ENCODE assay signal across 27 cellular contexts in genomic region chr14:94670692-94671285, GRCh38. TPM values are rescaled to one million over a fixed set of nuclear protein-coding genes. Genes with fewer than 3 reads are reported as not detected.
DNase-seq lines count a peak whose midpoint lies in the region; ATAC-seq, FAIRE-seq and TF ChIP-seq lines count a peak whose summit lies in the region.
"Had no signal": no experiment of that assay in that cellular context is flagged by ENCODE, and none has a peak within 500 bp of the region (broad histone marks: within the 10 kb centered on the region; RNA-seq: fewer than 3 reads in every experiment).

No MANE protein-coding gene starts in this region.

- 18% methylated on average over 10 of the region's 11 CpGs for WGBS in HepG2 (ENCODE audit: low lambda C conversion rate)

- no peak overlapping the region for H3K9ac ChIP-seq in HepG2 (ENCODE audit: insufficient read depth, low read depth, low read length)
- H3K9ac ChIP-seq: GM23248, KMS-11 had no signal

- CTCF ChIA-PET in activated CD8-positive, alpha-beta T cell treated with anti-CD3 and anti-CD28 coated beads, Interleukin-2, amount 10 ng/mL, durations not matched to agents 7 days and 5 days (lab: Charles Lee) = no interaction called here
- CTCF ChIA-PET in activated CD8-positive, alpha-beta T cell treated with anti-CD3 and anti-CD28 coated beads for 36 hours (lab: Charles Lee) = no interaction called here
- CTCF ChIA-PET in HepG2 (lab: Yijun Ruan, JAX; ENCODE audit: low intra/inter-chr PET ratio, low total read pairs) = no interaction called here

- H3K4me3 Mint-ChIP-seq in activated CD8-positive, alpha-beta T cell treated with anti-CD3 and anti-CD28 coated beads, Interleukin-2, amount 10 ng/mL, durations not matched to agents 7 days and 5 days = no peak overlapping the region
- H3K4me3 Mint-ChIP-seq in activated CD8-positive, alpha-beta T cell treated with anti-CD3 and anti-CD28 coated beads for 36 hours = no peak overlapping the region
- no peak overlapping the region for H3K4me3 Mint-ChIP-seq in chondrocyte (ENCODE audit: unreplicated experiment)
- H3K4me3 Mint-ChIP-seq in type B pancreatic cell = no peak overlapping the region
- H3K4me3 Mint-ChIP-seq: CD14-positive monocyte; CD8-positive, alpha-beta memory T cell; H9; IgD-negative memory B cell had no signal

- H3K4me2 ChIP-seq in HepG2 (ENCODE audit: low read depth, low read length) = peak overlapping the region; percentile 52
- H3K4me2 ChIP-seq: KMS-11 had no signal

- H3K4me1 ChIP-seq in HepG2 (ENCODE audit: insufficient read depth, low read length) = peaks cover 45% of the 10 kb centered on the region
- H3K4me1 ChIP-seq: BE2C had no signal

- H3K4me3 ChIP-seq in HepG2 (replicated peaks in 1 of 3; ENCODE audit: insufficient read depth in 1 of 3, low read depth in 2 of 3, low read length in 3 of 3) = peak overlapping the region in 1 of 3 experiments; percentile 12; a peak in 1 of 6 replicates
- H3K4me3 ChIP-seq: GM23248 had no signal

- no peaks in the 10 kb centered on the region for H3K4me1 Mint-ChIP-seq in activated CD8-positive, alpha-beta T cell treated with anti-CD3 and anti-CD28 coated beads, Interleukin-2, amount 10 ng/mL, durations not matched to agents 7 days and 5 days (ENCODE audit: low read depth)
- no peaks in the 10 kb centered on the region for H3K4me1 Mint-ChIP-seq in activated CD8-positive, alpha-beta T cell treated with anti-CD3 and anti-CD28 coated beads for 36 hours (ENCODE audit: low read depth)
- H3K4me1 Mint-ChIP-seq in chondrocyte (ENCODE audit: low read depth) (peaks cover 8% of the 10 kb centered on the region), type B pancreatic cell (ENCODE audit: unreplicated experiment) (peaks cover 4% of the 10 kb centered on the region)
- H3K4me1 Mint-ChIP-seq: CD14-positive monocyte; CD8-positive, alpha-beta memory T cell; IgD-negative memory B cell had no signal

- POLR2A ChIA-PET in activated CD8-positive, alpha-beta T cell treated with anti-CD3 and anti-CD28 coated beads, Interleukin-2, amount 10 ng/mL, durations not matched to agents 7 days and 5 days (lab: Charles Lee) = no interaction called here
- POLR2A ChIA-PET in activated CD8-positive, alpha-beta T cell treated with anti-CD3 and anti-CD28 coated beads for 36 hours (lab: Charles Lee) = no interaction called here
- POLR2A ChIA-PET in HepG2 (lab: Yijun Ruan, JAX) = interaction anchor here (1.1 to 1.2 kb wide), 2 partner anchors 59 to 72 kb away, joined by 3 read pairs; partner anchors contain the start of gene SERPINA3

- in situ Hi-C loops in HepG2 (cut with HindIII; ENCODE audit: extremely low pct_ligation_motif_present, low pct_unique_long_range_greater_than_20kb) = no loop called here

- no peaks in the 10 kb centered on the region for H3K36me3 Mint-ChIP-seq in activated CD8-positive, alpha-beta T cell treated with anti-CD3 and anti-CD28 coated beads, Interleukin-2, amount 10 ng/mL, durations not matched to agents 7 days and 5 days (ENCODE audit: low read depth)
- H3K36me3 Mint-ChIP-seq in activated CD8-positive, alpha-beta T cell treated with anti-CD3 and anti-CD28 coated beads for 36 hours (ENCODE audit: low read depth) = no peaks in the 10 kb centered on the region
- H3K36me3 Mint-ChIP-seq in chondrocyte (ENCODE audit: low read depth) (no peaks in the 10 kb centered on the region), type B pancreatic cell (no peaks in the 10 kb centered on the region)
- H3K36me3 Mint-ChIP-seq: CD14-positive monocyte; CD8-positive, alpha-beta memory T cell; IgD-negative memory B cell had no signal

- H2AFZ ChIP-seq in HepG2 (ENCODE audit: low read length) = no peak overlapping the region
- H2AFZ ChIP-seq: GM23248 had no signal

- intact Hi-C loops in activated CD8-positive, alpha-beta T cell treated with anti-CD3 and anti-CD28 coated beads for 36 hours (cut with micrococcal nuclease) = no loop called here
- intact Hi-C loops in HepG2 (cut with micrococcal nuclease; ENCODE audit: unreplicated experiment) = no loop called here

- no peak for TF ChIP-seq RAD21 in HepG2 (CRISPR knock-in tag; IDR thresholded peaks at IDR 0.05)

- H3K36me3 ChIP-seq in HepG2 (replicated peaks in 1 of 2; ENCODE audit: control insufficient read depth in 1 of 2, insufficient read depth in 2 of 2, low read length in 2 of 2) = no peaks in the 10 kb centered on the region
- H3K36me3 ChIP-seq: BE2C had no signal

- H3K79me2 ChIP-seq in HepG2 (ENCODE audit: insufficient read depth, low read length) = no peaks in the 10 kb centered on the region

- BruUV-seq in HepG2 (replicated peaks; lab: Mats Ljungman, UMichigan) = no TSS peak

- H4K20me1 ChIP-seq in HepG2 (ENCODE audit: insufficient read depth, low read length) = no peaks in the 10 kb centered on the region

- DNase-seq in activated CD8-positive, alpha-beta T cell treated with anti-CD3 and anti-CD28 coated beads, Interleukin-2, amount 10 ng/mL, durations not matched to agents 7 days and 5 days = peak; percentile 2
- no peak for DNase-seq in activated CD8-positive, alpha-beta T cell treated with anti-CD3 and anti-CD28 coated beads for 36 hours
- DNase-seq in chondrocyte (ENCODE audit: low spot score) = peak; percentile 60
- DNase-seq in HepG2 (ENCODE audit: low spot score) = no peak
- peak; percentile 43 for DNase-seq in type B pancreatic cell (ENCODE audit: extremely low spot score, unreplicated experiment)
- no peak for DNase-seq in NCI-H69 (lab: John Stamatoyannopoulos, UW)
- no peak for DNase-seq in T-helper 9 cell
- DNase-seq: 8988T; ACHN; BE2C; CD8-positive, alpha-beta memory T cell; DMS 273 treated with DMSO at 0.1 percent for 48 hours; DMS79 treated with DMSO at 0.1 percent for 48 hours; GM23248; H9; NCI-H1048; NCI-H1417; NCI-H1694; NCI-H2029 treated with DMSO at 0.1 percent for 48 hours; NCI-H446 treated with DMSO at 0.1 percent for 48 hours; NCI-H526 treated with DMSO at 0.1 percent for 48 hours; RPMI8226; SHP77 had no signal

- no peak for TF ChIP-seq POLR2A in HepG2 (IDR thresholded peaks at IDR 0.05; ENCODE audit: insufficient read depth in 1 of 2, low read depth in 2 of 2, low read length in 2 of 2)

- TF ChIP-seq CTCF in activated CD8-positive, alpha-beta T cell treated with anti-CD3 and anti-CD28 coated beads for 36 hours (IDR thresholded peaks at IDR 0.05) = no peak
- TF ChIP-seq CTCF in chondrocyte (IDR thresholded peaks at IDR 0.05) (no peak), HepG2 (CRISPR knock-in tag; IDR thresholded peaks at IDR 0.05) (no peak), type B pancreatic cell (conservative IDR thresholded peaks at IDR 0.05) (no peak)

- no peak for TF ChIP-seq EP300 in HepG2 (IDR thresholded peaks at IDR 0.05; ENCODE audit: low read depth in 2 of 2, low read length in 2 of 2)
- no peak for TF ChIP-seq EP300 in HepG2 (CRISPR knock-in tag; IDR thresholded peaks at IDR 0.05; ENCODE audit: borderline replicate concordance)

- no peaks in the 10 kb centered on the region for H3K9me3 Mint-ChIP-seq in activated CD8-positive, alpha-beta T cell treated with anti-CD3 and anti-CD28 coated beads, Interleukin-2, amount 10 ng/mL, durations not matched to agents 7 days and 5 days (ENCODE audit: insufficient read depth)
- no peaks in the 10 kb centered on the region for H3K9me3 Mint-ChIP-seq in activated CD8-positive, alpha-beta T cell treated with anti-CD3 and anti-CD28 coated beads for 36 hours
- no peaks in the 10 kb centered on the region for H3K9me3 Mint-ChIP-seq in chondrocyte (ENCODE audit: low read depth)
- H3K9me3 Mint-ChIP-seq in type B pancreatic cell = no peaks in the 10 kb centered on the region
- H3K9me3 Mint-ChIP-seq: IgD-negative memory B cell had no signal

- no peaks in the 10 kb centered on the region for H3K27me3 ChIP-seq in HepG2 (ENCODE audit: control insufficient read depth in 1 of 2, insufficient read depth in 2 of 2, low read length in 2 of 2)
- H3K27me3 ChIP-seq: BE2C had no signal

- no peak for ATAC-seq in activated CD8-positive, alpha-beta T cell treated with anti-CD3 and anti-CD28 coated beads, Interleukin-2, amount 10 ng/mL, durations not matched to agents 7 days and 5 days
- ATAC-seq in activated CD8-positive, alpha-beta T cell treated with anti-CD3 and anti-CD28 coated beads for 36 hours = no peak
- ATAC-seq in HepG2 = peak; percentile 56
- ATAC-seq in HG02884 (IDR thresholded peaks at IDR 0.05; ENCODE audit: unreplicated experiment) = no peak

- H3K27ac Mint-ChIP-seq in activated CD8-positive, alpha-beta T cell treated with anti-CD3 and anti-CD28 coated beads, Interleukin-2, amount 10 ng/mL, durations not matched to agents 7 days and 5 days = no peak overlapping the region
- H3K27ac Mint-ChIP-seq in activated CD8-positive, alpha-beta T cell treated with anti-CD3 and anti-CD28 coated beads for 36 hours = no peak overlapping the region
- H3K27ac Mint-ChIP-seq in chondrocyte (ENCODE audit: unreplicated experiment) (no peak overlapping the region), type B pancreatic cell (no peak overlapping the region)
- H3K27ac Mint-ChIP-seq: CD14-positive monocyte; CD8-positive, alpha-beta memory T cell; H9; IgD-negative memory B cell had no signal

- FAIRE-seq in HepG2 (lab: Jason Lieb, UNC) = no peak

- no peak overlapping the region for H3K27ac ChIP-seq in HepG2 (ENCODE audit: extremely low read length, insufficient read depth, low read length)
- H3K27ac ChIP-seq: GM23248, KMS-11 had no signal

- H3K9me3 ChIP-seq in HepG2 (ENCODE audit: low read length) = no peaks in the 10 kb centered on the region
- H3K9me3 ChIP-seq: BE2C had no signal

- H3K27me3 Mint-ChIP-seq in activated CD8-positive, alpha-beta T cell treated with anti-CD3 and anti-CD28 coated beads, Interleukin-2, amount 10 ng/mL, durations not matched to agents 7 days and 5 days (ENCODE audit: low read depth) = peaks cover 14% of the 10 kb centered on the region
- H3K27me3 Mint-ChIP-seq in activated CD8-positive, alpha-beta T cell treated with anti-CD3 and anti-CD28 coated beads for 36 hours = peaks cover 7% of the 10 kb centered on the region
- no peaks in the 10 kb centered on the region for H3K27me3 Mint-ChIP-seq in chondrocyte (ENCODE audit: low read depth)
- H3K27me3 Mint-ChIP-seq in type B pancreatic cell = no peaks in the 10 kb centered on the region

RNA-seq across cellular contexts. Expression of gene SERPINA3, which starts 58.6 kb away (rescaled TPM):
- total RNA-seq in activated CD8-positive, alpha-beta T cell treated with anti-CD3 and anti-CD28 coated beads, Interleukin-2, amount 10 ng/mL, durations not matched to agents 7 days and 5 days = not detected
- total RNA-seq in activated CD8-positive, alpha-beta T cell treated with anti-CD3 and anti-CD28 coated beads for 36 hours = not detected
- total RNA-seq in chondrocyte (3.6 to 4.6 TPM (median 3.9 TPM) in 3 replicates), HepG2 (2016; rRNA removed; fragmentation: Illumina TruSeq; extraction: Trizol) (433 and 825 TPM in 2 replicates), type B pancreatic cell (ENCODE audit: low replicate concordance) (3.5 and 7.1 TPM in 2 replicates)
- total RNA-seq in HepG2 (2016; cell fraction: cytosol; rRNA removed; fragmentation: Illumina TruSeq; extraction: Trizol; ENCODE audit: low read depth) = 141 and 152 TPM in 2 replicates
- 426 and 840 TPM in 2 replicates for total RNA-seq in HepG2 (2016; cell fraction: insoluble cytoplasmic fraction; rRNA removed; fragmentation: Illumina TruSeq; extraction: Trizol)
- total RNA-seq in HepG2 (2016; cell fraction: membrane; rRNA removed; fragmentation: Illumina TruSeq; extraction: Trizol) = 232 and 248 TPM in 2 replicates
- total RNA-seq in HepG2 (2016; cell fraction: nucleus; rRNA removed; fragmentation: Illumina TruSeq; extraction: Trizol) = 726 and 813 TPM in 2 replicates
- 2,200 and 3,367 TPM in 2 replicates for polyA plus RNA-seq in HepG2 (2011; rRNA removed)
- polyA plus RNA-seq in HepG2 (2011; cell fraction: cytosol; rRNA removed) = 3,577 and 4,656 TPM in 2 replicates
- polyA plus RNA-seq in HepG2 (2011; cell fraction: nucleus; rRNA removed) = 1,545 and 2,325 TPM in 2 replicates
- 306 and 2,041 TPM in 2 replicates for polyA plus RNA-seq in HepG2 (2012)
- polyA plus RNA-seq in HepG2 (2016; cell fraction: cytosol; fragmentation: Illumina TruSeq; extraction: Trizol; ENCODE audit: low read depth) = 168 and 171 TPM in 2 replicates
- 463 and 467 TPM in 2 replicates for polyA plus RNA-seq in HepG2 (2016; cell fraction: insoluble cytoplasmic fraction; fragmentation: Illumina TruSeq; extraction: Trizol; ENCODE audit: low read depth)
- polyA plus RNA-seq in HepG2 (2016; cell fraction: membrane; fragmentation: Illumina TruSeq; extraction: Trizol; ENCODE audit: low read depth) = 216 and 234 TPM in 2 replicates
- 1,122 and 1,162 TPM in 2 replicates for polyA plus RNA-seq in HepG2 (2016; cell fraction: nucleus; fragmentation: Illumina TruSeq; extraction: Trizol; ENCODE audit: insufficient read depth, low read depth)
- 0.47 and 1,312 TPM in 2 replicates for polyA minus RNA-seq in HepG2 (2011; rRNA and poly(A)+ RNA removed; ENCODE audit: low replicate concordance)
- polyA minus RNA-seq in HepG2 (2011; cell fraction: cytosol; rRNA and poly(A)+ RNA removed) = 680 and 1,323 TPM in 2 replicates
- polyA minus RNA-seq in HepG2 (2011; cell fraction: nucleus; rRNA and poly(A)+ RNA removed) = 461 and 851 TPM in 2 replicates
- total RNA-seq: CD8-positive, alpha-beta memory T cell; H9 had no signal
- polyA plus RNA-seq: CD14-positive monocyte; CD8-positive, alpha-beta memory T cell; IgD-negative memory B cell had no signal

Comparison
In these comparisons a context has a peak if more than half of its experiments do, and no peak if none do; other contexts are left out.
1. DNase-seq: peak in activated CD8-positive, alpha-beta T cell treated with anti-CD3 and anti-CD28 coated beads, Interleukin-2, amount 10 ng/mL, durations not matched to agents 7 days and 5 days (single experiment), chondrocyte (single experiment) and type B pancreatic cell (single experiment); none in activated CD8-positive, alpha-beta T cell treated with anti-CD3 and anti-CD28 coated beads for 36 hours (single experiment), HepG2 (single experiment), NCI-H69 (single experiment) and T-helper 9 cell (single experiment).
2. RNA of gene SERPINA3, which starts 58.6 kb away (total RNA-seq): 141 to 840 TPM in HepG2; 3.5 to 7.1 TPM in type B pancreatic cell, 3.6 to 4.6 TPM in chondrocyte, not detected in activated CD8-positive, alpha-beta T cell treated with anti-CD3 and anti-CD28 coated beads, Interleukin-2, amount 10 ng/mL, durations not matched to agents 7 days and 5 days and not detected in activated CD8-positive, alpha-beta T cell treated with anti-CD3 and anti-CD28 coated beads for 36 hours; every median in the first group is over 10 times any median in the second.